Comparison of ENCODE assay signal across 12 cellular contexts in the genomic region with DNA sequence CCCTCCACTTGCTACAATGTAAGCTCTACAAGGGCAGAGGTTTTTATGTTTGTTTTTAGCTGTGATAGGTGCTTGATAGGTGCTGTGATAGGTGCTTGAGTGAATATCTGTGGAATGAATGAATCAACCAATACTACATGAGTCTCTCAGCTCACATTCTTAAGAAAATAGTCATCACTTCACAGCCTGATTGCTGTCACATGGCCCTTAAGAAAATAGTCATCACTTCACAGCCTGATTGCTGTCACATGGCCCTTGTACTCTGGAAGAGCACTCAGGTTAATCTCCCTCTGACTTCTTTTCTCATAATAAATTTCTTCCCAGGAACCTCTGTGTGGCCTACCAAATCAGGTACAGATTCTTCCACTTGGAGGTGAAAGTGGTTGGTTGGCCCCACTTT.
DNase-seq lines count a peak whose midpoint lies in the region; ATAC-seq and TF ChIP-seq lines count a peak whose summit lies in the region.
"Had no signal": no experiment of that assay in that cellular context is flagged by ENCODE, and none has a peak within 500 bp of the region (broad histone marks: within the 10 kb centered on the region; RNA-seq: fewer than 3 reads in every experiment).

No MANE protein-coding gene starts in this region.

- no peaks in the 10 kb centered on the region for H3K9me3 Mint-ChIP-seq in GM23338
- no peaks in the 10 kb centered on the region for H3K9me3 Mint-ChIP-seq in stimulated activated effector memory CD8-positive, alpha-beta T cell treated with anti-CD3 and anti-CD28 coated beads, Interleukin-12 subunit alpha, Interleukin-12 subunit beta, amount 100 ng/mL, for 72 hours
- H3K9me3 Mint-ChIP-seq: type B pancreatic cell had no signal

- no peak for TF ChIP-seq CTCF in GM23338 (conservative IDR thresholded peaks at IDR 0.05; ENCODE audit: low read depth in 2 of 2)
- no peak for TF ChIP-seq CTCF in RWPE1 (conservative IDR thresholded peaks at IDR 0.05; ENCODE audit: low read depth)
- TF ChIP-seq CTCF in dorsolateral prefrontal cortex (IDR thresholded peaks at IDR 0.05 in 54 of 56, conservative IDR thresholded peaks at IDR 0.05 in 2 of 56; ENCODE audit: low read depth in 1 of 56, partially characterized antibody in 56 of 56), result no peak

- no peaks in the 10 kb centered on the region for H3F3A ChIP-seq in GM23338 (replicated peaks; ENCODE audit: low read depth)

- DNase-seq in GM23338 (ENCODE audit: low spot score) (peak; percentile 31), RWPE1 (ENCODE audit: low spot score) (peak; percentile 67), fibroblast of peridontal ligament (ENCODE audit: extremely low read depth) (peak; percentile 65), dorsolateral prefrontal cortex (no peak)
- DNase-seq in stimulated activated effector memory CD8-positive, alpha-beta T cell treated with anti-CD3 and anti-CD28 coated beads, Interleukin-12 subunit alpha, Interleukin-12 subunit beta, amount 100 ng/mL, for 72 hours (ENCODE audit: low spot score in 2 of 2), result no peak
- no peak for DNase-seq in activated CD4-positive, alpha-beta T cell treated with anti-CD3 and anti-CD28 coated beads, Interleukin-2, amount 50 U/mL, for 4 hours
- DNase-seq: activated CD4-positive, alpha-beta T cell treated with anti-CD3 and anti-CD28 coated beads for 4 hours; activated naive CD4-positive, alpha-beta T cell treated with Interleukin-2 at 50 U/mL for 16 hours; left colon; NCI-H2081 treated with DMSO at 0.1 percent for 48 hours had no signal

- CTCF ChIA-PET in RWPE1 (lab: Yijun Ruan, JAX), result no interaction called here

- H3K27me3 Mint-ChIP-seq in GM23338 (ENCODE audit: insufficient read depth, low read depth, poor library complexity), result no peaks in the 10 kb centered on the region
- H3K27me3 Mint-ChIP-seq: type B pancreatic cell had no signal

- no peak overlapping the region for H3K4me3 ChIP-seq in GM23338
- no peak overlapping the region for H3K4me3 ChIP-seq in dorsolateral prefrontal cortex

- no peak overlapping the region for H3K4me3 Mint-ChIP-seq in GM23338
- no peak overlapping the region for H3K4me3 Mint-ChIP-seq in stimulated activated effector memory CD8-positive, alpha-beta T cell treated with anti-CD3 and anti-CD28 coated beads, Interleukin-12 subunit alpha, Interleukin-12 subunit beta, amount 100 ng/mL, for 72 hours
- H3K4me3 Mint-ChIP-seq: type B pancreatic cell had no signal

- no peaks in the 10 kb centered on the region for H3K27me3 ChIP-seq in GM23338 (ENCODE audit: insufficient read depth)
- H3K27me3 ChIP-seq in dorsolateral prefrontal cortex, result peaks cover 0 to 28% (median 0%) of the 10 kb centered on the region in 45 donors

- no peak overlapping the region for H3K27ac Mint-ChIP-seq in GM23338
- H3K27ac Mint-ChIP-seq in stimulated activated effector memory CD8-positive, alpha-beta T cell treated with anti-CD3 and anti-CD28 coated beads, Interleukin-12 subunit alpha, Interleukin-12 subunit beta, amount 100 ng/mL, for 72 hours, result no peak overlapping the region
- H3K27ac Mint-ChIP-seq: type B pancreatic cell had no signal

- no peak overlapping the region for H2AFZ ChIP-seq in GM23338

- no peaks in the 10 kb centered on the region for H3K36me3 ChIP-seq in GM23338 (ENCODE audit: insufficient read depth)

- H4K20me1 ChIP-seq in GM23338 (replicated peaks; ENCODE audit: insufficient read depth), result no peaks in the 10 kb centered on the region

- H3K27ac ChIP-seq in GM23338 (ENCODE audit: low read depth), result no peak overlapping the region
- no peak overlapping the region for H3K27ac ChIP-seq in RWPE1
- H3K27ac ChIP-seq in dorsolateral prefrontal cortex, result no peak overlapping the region

- no peak overlapping the region for H3K4me2 ChIP-seq in GM23338

- H3K9me2 ChIP-seq in GM23338 (ENCODE audit: insufficient read depth), result no peaks in the 10 kb centered on the region

- H3K36me3 Mint-ChIP-seq in GM23338 (ENCODE audit: low read depth), result no peaks in the 10 kb centered on the region; the same call in 2 of the 3 replicates
- no peaks in the 10 kb centered on the region for H3K36me3 Mint-ChIP-seq in stimulated activated effector memory CD8-positive, alpha-beta T cell treated with anti-CD3 and anti-CD28 coated beads, Interleukin-12 subunit alpha, Interleukin-12 subunit beta, amount 100 ng/mL, for 72 hours
- H3K36me3 Mint-ChIP-seq: type B pancreatic cell had no signal

- H3K4me1 Mint-ChIP-seq in GM23338, result peaks cover 38% of the 10 kb centered on the region
- H3K4me1 Mint-ChIP-seq in stimulated activated effector memory CD8-positive, alpha-beta T cell treated with anti-CD3 and anti-CD28 coated beads, Interleukin-12 subunit alpha, Interleukin-12 subunit beta, amount 100 ng/mL, for 72 hours, result no peaks in the 10 kb centered on the region

- peaks cover 29% of the 10 kb centered on the region for H3K4me1 ChIP-seq in GM23338 (ENCODE audit: insufficient read depth)

- peaks cover 20% of the 10 kb centered on the region for H3K79me2 ChIP-seq in GM23338 (replicated peaks; ENCODE audit: insufficient read depth)

- no peak; the same call in 2 of the 3 replicates for ATAC-seq in GM23338
- peak; percentile 26 for ATAC-seq in stimulated activated effector memory CD8-positive, alpha-beta T cell treated with anti-CD3 and anti-CD28 coated beads, Interleukin-12 subunit alpha, Interleukin-12 subunit beta, amount 100 ng/mL, for 72 hours
- ATAC-seq in HG02763 (IDR thresholded peaks at IDR 0.05; ENCODE audit: unreplicated experiment), result no peak
- ATAC-seq: left colon had no signal

- POLR2A ChIA-PET in RWPE1 (lab: Yijun Ruan, JAX; ENCODE audit: low non-redundant PET), result interaction anchor here (0.7 kb wide), 1 partner anchor 24 kb away, joined by 3 read pairs; no protein-coding TSS in a partner anchor

- intact Hi-C loops in dorsolateral prefrontal cortex (cut with DNase I), result no loop called here

TF ChIP-seq in GM23338, 12 proteins besides CTCF, POLR2A, EP300 and RAD21 (continues in another document):
- TF ChIP-seq, protein P1, sequence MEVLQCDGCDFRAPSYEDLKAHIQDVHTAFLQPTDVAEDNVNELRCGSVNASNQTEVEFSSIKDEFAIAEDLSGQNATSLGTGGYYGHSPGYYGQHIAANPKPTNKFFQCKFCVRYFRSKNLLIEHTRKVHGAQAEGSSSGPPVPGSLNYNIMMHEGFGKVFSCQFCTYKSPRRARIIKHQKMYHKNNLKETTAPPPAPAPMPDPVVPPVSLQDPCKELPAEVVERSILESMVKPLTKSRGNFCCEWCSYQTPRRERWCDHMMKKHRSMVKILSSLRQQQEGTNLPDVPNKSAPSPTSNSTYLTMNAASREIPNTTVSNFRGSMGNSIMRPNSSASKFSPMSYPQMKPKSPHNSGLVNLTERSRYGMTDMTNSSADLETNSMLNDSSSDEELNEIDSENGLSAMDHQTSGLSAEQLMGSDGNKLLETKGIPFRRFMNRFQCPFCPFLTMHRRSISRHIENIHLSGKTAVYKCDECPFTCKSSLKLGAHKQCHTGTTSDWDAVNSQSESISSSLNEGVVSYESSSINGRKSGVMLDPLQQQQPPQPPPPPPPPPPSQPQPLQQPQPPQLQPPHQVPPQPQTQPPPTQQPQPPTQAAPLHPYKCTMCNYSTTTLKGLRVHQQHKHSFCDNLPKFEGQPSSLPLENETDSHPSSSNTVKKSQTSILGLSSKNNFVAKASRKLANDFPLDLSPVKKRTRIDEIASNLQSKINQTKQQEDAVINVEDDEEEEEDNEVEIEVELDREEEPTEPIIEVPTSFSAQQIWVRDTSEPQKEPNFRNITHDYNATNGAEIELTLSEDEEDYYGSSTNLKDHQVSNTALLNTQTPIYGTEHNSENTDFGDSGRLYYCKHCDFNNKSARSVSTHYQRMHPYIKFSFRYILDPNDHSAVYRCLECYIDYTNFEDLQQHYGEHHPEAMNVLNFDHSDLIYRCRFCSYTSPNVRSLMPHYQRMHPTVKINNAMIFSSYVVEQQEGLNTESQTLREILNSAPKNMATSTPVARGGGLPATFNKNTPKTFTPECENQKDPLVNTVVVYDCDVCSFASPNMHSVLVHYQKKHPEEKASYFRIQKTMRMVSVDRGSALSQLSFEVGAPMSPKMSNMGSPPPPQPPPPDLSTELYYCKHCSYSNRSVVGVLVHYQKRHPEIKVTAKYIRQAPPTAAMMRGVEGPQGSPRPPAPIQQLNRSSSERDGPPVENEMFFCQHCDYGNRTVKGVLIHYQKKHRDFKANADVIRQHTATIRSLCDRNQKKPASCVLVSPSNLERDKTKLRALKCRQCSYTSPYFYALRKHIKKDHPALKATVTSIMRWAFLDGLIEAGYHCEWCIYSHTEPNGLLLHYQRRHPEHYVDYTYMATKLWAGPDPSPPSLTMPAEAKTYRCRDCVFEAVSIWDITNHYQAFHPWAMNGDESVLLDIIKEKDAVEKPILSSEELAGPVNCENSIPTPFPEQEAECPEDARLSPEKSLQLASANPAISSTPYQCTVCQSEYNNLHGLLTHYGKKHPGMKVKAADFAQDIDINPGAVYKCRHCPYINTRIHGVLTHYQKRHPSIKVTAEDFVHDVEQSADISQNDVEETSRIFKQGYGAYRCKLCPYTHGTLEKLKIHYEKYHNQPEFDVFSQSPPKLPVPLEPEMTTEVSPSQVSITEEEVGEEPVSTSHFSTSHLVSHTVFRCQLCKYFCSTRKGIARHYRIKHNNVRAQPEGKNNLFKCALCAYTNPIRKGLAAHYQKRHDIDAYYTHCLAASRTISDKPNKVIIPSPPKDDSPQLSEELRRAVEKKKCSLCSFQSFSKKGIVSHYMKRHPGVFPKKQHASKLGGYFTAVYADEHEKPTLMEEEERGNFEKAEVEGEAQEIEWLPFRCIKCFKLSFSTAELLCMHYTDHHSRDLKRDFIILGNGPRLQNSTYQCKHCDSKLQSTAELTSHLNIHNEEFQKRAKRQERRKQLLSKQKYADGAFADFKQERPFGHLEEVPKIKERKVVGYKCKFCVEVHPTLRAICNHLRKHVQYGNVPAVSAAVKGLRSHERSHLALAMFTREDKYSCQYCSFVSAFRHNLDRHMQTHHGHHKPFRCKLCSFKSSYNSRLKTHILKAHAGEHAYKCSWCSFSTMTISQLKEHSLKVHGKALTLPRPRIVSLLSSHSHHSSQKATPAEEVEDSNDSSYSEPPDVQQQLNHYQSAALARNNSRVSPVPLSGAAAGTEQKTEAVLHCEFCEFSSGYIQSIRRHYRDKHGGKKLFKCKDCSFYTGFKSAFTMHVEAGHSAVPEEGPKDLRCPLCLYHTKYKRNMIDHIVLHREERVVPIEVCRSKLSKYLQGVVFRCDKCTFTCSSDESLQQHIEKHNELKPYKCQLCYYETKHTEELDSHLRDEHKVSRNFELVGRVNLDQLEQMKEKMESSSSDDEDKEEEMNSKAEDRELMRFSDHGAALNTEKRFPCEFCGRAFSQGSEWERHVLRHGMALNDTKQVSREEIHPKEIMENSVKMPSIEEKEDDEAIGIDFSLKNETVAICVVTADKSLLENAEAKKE (CRISPR knock-in tag; IDR thresholded peaks at IDR 0.05), result no peak

Comparison
In these comparisons a context has a peak if more than half of its experiments do, and no peak if none do; other contexts are left out.
1. DNase-seq: peak in GM23338 (single experiment), RWPE1 (single experiment) and fibroblast of peridontal ligament (single experiment); none in stimulated activated effector memory CD8-positive, alpha-beta T cell treated with anti-CD3 and anti-CD28 coated beads, Interleukin-12 subunit alpha, Interleukin-12 subunit beta, amount 100 ng/mL, for 72 hours (0 of 2), activated CD4-positive, alpha-beta T cell treated with anti-CD3 and anti-CD28 coated beads, Interleukin-2, amount 50 U/mL, for 4 hours (0 of 2) and dorsolateral prefrontal cortex (0 of 10).